In genomic region chr6:27288136-27289044, GRCh38 we compare ENCODE assay signal across 1 cellular context.
TF ChIP-seq lines count a peak whose summit lies in the region.

No MANE protein-coding gene starts in this region.

TF ChIP-seq in K562, 482 proteins besides CTCF, POLR2A, EP300 and RAD21 (continued from another document and continues in another):
- TF ChIP-seq NCOA1 (IDR thresholded peaks at IDR 0.05; ENCODE audit: low read depth): no peak
- no peak for TF ChIP-seq RBM25 (IDR thresholded peaks at IDR 0.05; ENCODE audit: low read depth, low read length, severe bottlenecking)
- no peak; the same call in 1 of the 2 replicates for TF ChIP-seq ZNF589 (CRISPR knock-in tag; IDR thresholded peaks at IDR 0.05; ENCODE audit: low read depth)
- no peak for TF ChIP-seq CCNT2 (IDR thresholded peaks at IDR 0.05; ENCODE audit: borderline replicate concordance, extremely low read depth, insufficient read length, low read depth, low read length)
- TF ChIP-seq E2F5 (CRISPR knock-in tag; IDR thresholded peaks at IDR 0.05): no peak
- 0 out of 2 replicates have a peak, but pooled peaks have one; percentile 40 for TF ChIP-seq JUND (IDR thresholded peaks at IDR 0.05; ENCODE audit: borderline replicate concordance, low read depth, low read length)
- peak; percentile 9; the same call in 1 of the 3 replicates for TF ChIP-seq JUND (tag; IDR thresholded peaks at IDR 0.05; ENCODE audit: borderline replicate concordance, low read depth, low read length)
- no peak for TF ChIP-seq RFX5 (IDR thresholded peaks at IDR 0.05; ENCODE audit: low read depth, low read length)
- TF ChIP-seq CBFB (CRISPR knock-in tag; IDR thresholded peaks at IDR 0.05): no peak
- no peak for TF ChIP-seq XRCC3 (IDR thresholded peaks at IDR 0.05)
- no peak for TF ChIP-seq GATAD2B (IDR thresholded peaks at IDR 0.05; ENCODE audit: borderline replicate concordance)
- TF ChIP-seq YBX1 (IDR thresholded peaks at IDR 0.05): no peak
- no peak for TF ChIP-seq RHOXF2B (CRISPR knock-in tag; conservative IDR thresholded peaks at IDR 0.05)
- TF ChIP-seq GATAD2A (IDR thresholded peaks at IDR 0.05): no peak
- no peak for TF ChIP-seq MECOM (CRISPR knock-in tag; IDR thresholded peaks at IDR 0.05)
- no peak for TF ChIP-seq ZNF140 (CRISPR knock-in tag; IDR thresholded peaks at IDR 0.05)
- no peak for TF ChIP-seq THAP7 (CRISPR knock-in tag; IDR thresholded peaks at IDR 0.05)
- TF ChIP-seq ARNT (IDR thresholded peaks at IDR 0.05): 0 out of 4 replicates have a peak, but pooled peaks of 1 of the 2 experiments have one; percentile 26
- TF ChIP-seq ZNF175 (CRISPR knock-in tag; IDR thresholded peaks at IDR 0.05; ENCODE audit: low read depth): peak; percentile 62; the same call in 1 of the 2 replicates
- no peak for TF ChIP-seq ETV6 (IDR thresholded peaks at IDR 0.05; ENCODE audit: borderline replicate concordance in 1 of 2, low read depth in 2 of 2, low read length in 1 of 2)
- TF ChIP-seq ETV6 (CRISPR knock-in tag; IDR thresholded peaks at IDR 0.05; ENCODE audit: borderline replicate concordance): no peak
- TF ChIP-seq TFAP4 (CRISPR knock-in tag; IDR thresholded peaks at IDR 0.05; ENCODE audit: borderline replicate concordance): 0 out of 2 replicates have a peak, but pooled peaks have one; percentile 29
- no peak for TF ChIP-seq HNRNPUL1 (IDR thresholded peaks at IDR 0.05; ENCODE audit: low read length)
- TF ChIP-seq POU5F1 (IDR thresholded peaks at IDR 0.05; ENCODE audit: borderline replicate concordance, low read depth, low read length, partially characterized antibody): no peak
- TF ChIP-seq ATF3 (IDR thresholded peaks at IDR 0.05): no peak
- no peak for TF ChIP-seq ATF3 (CRISPR knock-in tag; conservative IDR thresholded peaks at IDR 0.05)
- TF ChIP-seq RB1 (IDR thresholded peaks at IDR 0.05; ENCODE audit: low read depth): 0 out of 2 replicates have a peak, but pooled peaks have one; percentile 19
- TF ChIP-seq XRCC4 (IDR thresholded peaks at IDR 0.05; ENCODE audit: extremely low read depth, insufficient read depth, insufficient read length): no peak
- TF ChIP-seq MYC (IDR thresholded peaks at IDR 0.05; ENCODE audit: low read depth, low read length): peak; percentile 44; the same call in 1 of the 2 replicates
- TF ChIP-seq MYC (CRISPR knock-in tag; IDR thresholded peaks at IDR 0.05; ENCODE audit: borderline replicate concordance, low read depth): no peak
- no peak for TF ChIP-seq TCFL5 (CRISPR knock-in tag; conservative IDR thresholded peaks at IDR 0.05)
- TF ChIP-seq ARID2 (IDR thresholded peaks at IDR 0.05): no peak
- peak; percentile 11; the same call in 1 of the 2 replicates for TF ChIP-seq RNF2 (IDR thresholded peaks at IDR 0.05)
- TF ChIP-seq ZNF609 (CRISPR knock-in tag; IDR thresholded peaks at IDR 0.05; ENCODE audit: borderline replicate concordance): 0 out of 2 replicates have a peak, but pooled peaks have one; percentile 52
- TF ChIP-seq CBFA2T3 (IDR thresholded peaks at IDR 0.05): no peak
- TF ChIP-seq HSF4 (CRISPR knock-in tag; IDR thresholded peaks at IDR 0.05; ENCODE audit: borderline replicate concordance): no peak
- TF ChIP-seq ZNF668 (CRISPR knock-in tag; IDR thresholded peaks at IDR 0.05): no peak
- TF ChIP-seq ZNF232 (CRISPR knock-in tag; IDR thresholded peaks at IDR 0.05): no peak
- 0 out of 2 replicates have a peak, but pooled peaks have one; percentile 10 for TF ChIP-seq NR2C1 (IDR thresholded peaks at IDR 0.05)
- TF ChIP-seq NR2C1 (tag; IDR thresholded peaks at IDR 0.05): no peak
- TF ChIP-seq ESRRB (CRISPR knock-in tag; IDR thresholded peaks at IDR 0.05; ENCODE audit: borderline replicate concordance): no peak
- peak; percentile 52; the same call in 1 of the 2 replicates for TF ChIP-seq KAT7 (CRISPR knock-in tag; IDR thresholded peaks at IDR 0.05; ENCODE audit: borderline replicate concordance)
- TF ChIP-seq MEF2D (tag; conservative IDR thresholded peaks at IDR 0.05; ENCODE audit: low read depth): no peak
- peak; percentile 20 to 47; a peak in 1 of 4 replicates for TF ChIP-seq HDAC1 (IDR thresholded peaks at IDR 0.05)
- no peak for TF ChIP-seq SREBF2 (CRISPR knock-in tag; IDR thresholded peaks at IDR 0.05)
- no peak for TF ChIP-seq ZNF174 (CRISPR knock-in tag; IDR thresholded peaks at IDR 0.05)
- TF ChIP-seq ETV1 (tag; conservative IDR thresholded peaks at IDR 0.05; ENCODE audit: low read depth): peak; percentile 66
- 0 out of 2 replicates have a peak, but pooled peaks have one; percentile 42 for TF ChIP-seq GTF2E2 (tag; IDR thresholded peaks at IDR 0.05)
- TF ChIP-seq PHTF2 (CRISPR knock-in tag; IDR thresholded peaks at IDR 0.05): no peak
- no peak for TF ChIP-seq TCF3 (CRISPR knock-in tag; IDR thresholded peaks at IDR 0.05)
- TF ChIP-seq ZNF644 (tag; IDR thresholded peaks at IDR 0.05; ENCODE audit: low read depth): no peak
- TF ChIP-seq BRD4 (IDR thresholded peaks at IDR 0.05): 0 out of 2 replicates have a peak, but pooled peaks have one; percentile 28
- no peak for TF ChIP-seq RBM22 (IDR thresholded peaks at IDR 0.05; ENCODE audit: low read depth, low read length, poor library complexity, severe bottlenecking)
- TF ChIP-seq ZNF76 (CRISPR knock-in tag; IDR thresholded peaks at IDR 0.05; ENCODE audit: borderline replicate concordance): no peak
- TF ChIP-seq ATF6 (CRISPR knock-in tag; IDR thresholded peaks at IDR 0.05): no peak
- no peak for TF ChIP-seq ZFP36 (IDR thresholded peaks at IDR 0.05; ENCODE audit: low read depth, low read length, partially characterized antibody)
- TF ChIP-seq ZNF165 (CRISPR knock-in tag; IDR thresholded peaks at IDR 0.05; ENCODE audit: borderline replicate concordance): no peak
- TF ChIP-seq PRPF4 (IDR thresholded peaks at IDR 0.05; ENCODE audit: insufficient read depth, low read depth, low read length, poor library complexity, severe bottlenecking): no peak
- no peak for TF ChIP-seq NR1H2 (CRISPR knock-in tag; IDR thresholded peaks at IDR 0.05)
- TF ChIP-seq RFX1 (IDR thresholded peaks at IDR 0.05): no peak
- no peak for TF ChIP-seq U2AF1 (optimal IDR thresholded peaks at IDR 0.05; ENCODE audit: low read depth, low read length)
- TF ChIP-seq ZNF212 (CRISPR knock-in tag; IDR thresholded peaks at IDR 0.05): no peak
- no peak for TF ChIP-seq ZNF75A (CRISPR knock-in tag; IDR thresholded peaks at IDR 0.05)
- TF ChIP-seq CHD1 (IDR thresholded peaks at IDR 0.05; ENCODE audit: low read length): peak; percentile 50
- no peak for TF ChIP-seq HOXB6 (CRISPR knock-in tag; IDR thresholded peaks at IDR 0.05; ENCODE audit: borderline replicate concordance)
- no peak for TF ChIP-seq PATZ1 (CRISPR knock-in tag; IDR thresholded peaks at IDR 0.05; ENCODE audit: borderline replicate concordance)
- TF ChIP-seq PTRF (tag; IDR thresholded peaks at IDR 0.05): no peak
- no peak for TF ChIP-seq SRSF9 (IDR thresholded peaks at IDR 0.05; ENCODE audit: borderline replicate concordance, low read depth, low read length)
- no peak for TF ChIP-seq MEF2A (IDR thresholded peaks at IDR 0.05; ENCODE audit: control insufficient read depth, low read depth, low read length)
- TF ChIP-seq RBFOX2 (IDR thresholded peaks at IDR 0.05; ENCODE audit: low read depth, low read length): peak; percentile 56
